In genomic region chr6:99348823-99349619, GRCh38 we compare ENCODE assay signal across 9 cellular contexts. TPM values are rescaled to one million over a fixed set of nuclear protein-coding genes. Genes with fewer than 3 reads are reported as not detected.
DNase-seq lines count a peak whose midpoint lies in the region; ATAC-seq lines count a peak whose summit lies in the region.
"Had no signal": no experiment of that assay in that cellular context is flagged by ENCODE, and none has a peak within 500 bp of the region (broad histone marks: within the 10 kb centered on the region; RNA-seq: fewer than 3 reads in every experiment).

No MANE protein-coding gene starts in this region.

- no CpG with 5 or more reads among the region's 64 CpGs for WGBS in iPS DF 6.9 (ENCODE audit: insufficient coverage, insufficient read length)

- intact Hi-C loops in activated T-helper 1 cell treated with anti-CD3 and anti-CD28 coated beads, Interleukin-12 subunit alpha, Interleukin-12 subunit beta, Interleukin-2, Interleukin-4 antibody, amounts not matched to agents 30 ng/mL and 10 ng/mL and 1 ng/mL, durations not matched to agents 14 hours and 24 hours and 36 hours (cut with micrococcal nuclease), result no loop called here

- no peak overlapping the region for H3K27ac Mint-ChIP-seq in activated T-helper 1 cell treated with anti-CD3 and anti-CD28 coated beads, Interleukin-12 subunit alpha, Interleukin-12 subunit beta, Interleukin-2, Interleukin-4 antibody, amounts not matched to agents 30 ng/mL and 10 ng/mL and 1 ng/mL, durations not matched to agents 14 hours and 24 hours and 36 hours
- H3K27ac Mint-ChIP-seq in stimulated activated effector memory CD8-positive, alpha-beta T cell treated with anti-CD3 and anti-CD28 coated beads, Interleukin-12 subunit alpha, Interleukin-12 subunit beta, amount 100 ng/mL, for 72 hours, result no peak overlapping the region

- no peaks in the 10 kb centered on the region for H3K9me3 ChIP-seq in iPS DF 6.9 (ENCODE audit: control insufficient read depth, insufficient read depth, low read length)

- peaks cover 9% of the 10 kb centered on the region for H3K4me1 Mint-ChIP-seq in activated T-helper 1 cell treated with anti-CD3 and anti-CD28 coated beads, Interleukin-12 subunit alpha, Interleukin-12 subunit beta, Interleukin-2, Interleukin-4 antibody, amounts not matched to agents 30 ng/mL and 10 ng/mL and 1 ng/mL, durations not matched to agents 14 hours and 24 hours and 36 hours (ENCODE audit: low read depth)
- peaks cover 6% of the 10 kb centered on the region for H3K4me1 Mint-ChIP-seq in stimulated activated effector memory CD8-positive, alpha-beta T cell treated with anti-CD3 and anti-CD28 coated beads, Interleukin-12 subunit alpha, Interleukin-12 subunit beta, amount 100 ng/mL, for 72 hours

- no peak overlapping the region for H3K27ac ChIP-seq in iPS DF 6.9 (ENCODE audit: low read length)
- H3K27ac ChIP-seq: BLaER1 had no signal

- peaks cover 75% of the 10 kb centered on the region for H3K27me3 Mint-ChIP-seq in activated T-helper 1 cell treated with anti-CD3 and anti-CD28 coated beads, Interleukin-12 subunit alpha, Interleukin-12 subunit beta, Interleukin-2, Interleukin-4 antibody, amounts not matched to agents 30 ng/mL and 10 ng/mL and 1 ng/mL, durations not matched to agents 14 hours and 24 hours and 36 hours (ENCODE audit: insufficient read depth)

- no peaks in the 10 kb centered on the region for H3K9me3 Mint-ChIP-seq in activated T-helper 1 cell treated with anti-CD3 and anti-CD28 coated beads, Interleukin-12 subunit alpha, Interleukin-12 subunit beta, Interleukin-2, Interleukin-4 antibody, amounts not matched to agents 30 ng/mL and 10 ng/mL and 1 ng/mL, durations not matched to agents 14 hours and 24 hours and 36 hours
- no peaks in the 10 kb centered on the region for H3K9me3 Mint-ChIP-seq in stimulated activated effector memory CD8-positive, alpha-beta T cell treated with anti-CD3 and anti-CD28 coated beads, Interleukin-12 subunit alpha, Interleukin-12 subunit beta, amount 100 ng/mL, for 72 hours

- H3K4me3 ChIP-seq in iPS DF 6.9 (ENCODE audit: low read length), result peak overlapping the region; percentile 90; the same call in 1 of the 2 replicates
- H3K4me3 ChIP-seq: BLaER1 had no signal

- H3K36me3 ChIP-seq in iPS DF 6.9 (ENCODE audit: control insufficient read depth, insufficient read depth, low read length), result no peaks in the 10 kb centered on the region
- H3K36me3 ChIP-seq: BLaER1 had no signal

- no peaks in the 10 kb centered on the region for H3K27me3 ChIP-seq in iPS DF 6.9 (ENCODE audit: control insufficient read depth, insufficient read depth, low read length)
- H3K27me3 ChIP-seq: BLaER1 had no signal

- ATAC-seq in HG03066 (IDR thresholded peaks at IDR 0.05; ENCODE audit: low read depth, unreplicated experiment), result peak; percentile 29
- ATAC-seq in stimulated activated effector memory CD8-positive, alpha-beta T cell treated with anti-CD3 and anti-CD28 coated beads, Interleukin-12 subunit alpha, Interleukin-12 subunit beta, amount 100 ng/mL, for 72 hours, result peak; percentile 22

- H3K36me3 Mint-ChIP-seq in activated T-helper 1 cell treated with anti-CD3 and anti-CD28 coated beads, Interleukin-12 subunit alpha, Interleukin-12 subunit beta, Interleukin-2, Interleukin-4 antibody, amounts not matched to agents 30 ng/mL and 10 ng/mL and 1 ng/mL, durations not matched to agents 14 hours and 24 hours and 36 hours (ENCODE audit: low read depth), result no peaks in the 10 kb centered on the region
- H3K36me3 Mint-ChIP-seq in stimulated activated effector memory CD8-positive, alpha-beta T cell treated with anti-CD3 and anti-CD28 coated beads, Interleukin-12 subunit alpha, Interleukin-12 subunit beta, amount 100 ng/mL, for 72 hours, result no peaks in the 10 kb centered on the region

- peak overlapping the region; percentile 33 for H3K4me3 Mint-ChIP-seq in activated T-helper 1 cell treated with anti-CD3 and anti-CD28 coated beads, Interleukin-12 subunit alpha, Interleukin-12 subunit beta, Interleukin-2, Interleukin-4 antibody, amounts not matched to agents 30 ng/mL and 10 ng/mL and 1 ng/mL, durations not matched to agents 14 hours and 24 hours and 36 hours
- peak overlapping the region; percentile 19 for H3K4me3 Mint-ChIP-seq in stimulated activated effector memory CD8-positive, alpha-beta T cell treated with anti-CD3 and anti-CD28 coated beads, Interleukin-12 subunit alpha, Interleukin-12 subunit beta, amount 100 ng/mL, for 72 hours

- H3K4me1 ChIP-seq in iPS DF 6.9 (ENCODE audit: control insufficient read depth, insufficient read depth, low read length), result peaks cover 7% of the 10 kb centered on the region
- H3K4me1 ChIP-seq: BLaER1 had no signal

- DNase-seq in NCI-H1105 treated with DMSO at 0.1 percent for 48 hours (lab: John Stamatoyannopoulos, UW) (peak; percentile 43), NCI-H1105 (lab: John Stamatoyannopoulos, UW) (no peak), iPS DF 6.9 (ENCODE audit: low read depth, low spot score) (no peak), DMS114 treated with DMSO at 0.1 percent for 48 hours (lab: John Stamatoyannopoulos, UW; ENCODE audit: unreplicated experiment) (no peak), LoVo (ENCODE audit: low spot score) (no peak)
- DNase-seq in activated T-helper 1 cell treated with anti-CD3 and anti-CD28 coated beads, Interleukin-12 subunit alpha, Interleukin-12 subunit beta, Interleukin-2, Interleukin-4 antibody, amounts not matched to agents 30 ng/mL and 10 ng/mL and 1 ng/mL, durations not matched to agents 14 hours and 24 hours and 36 hours (ENCODE audit: low spot score), result no peak
- DNase-seq in stimulated activated effector memory CD8-positive, alpha-beta T cell treated with anti-CD3 and anti-CD28 coated beads, Interleukin-12 subunit alpha, Interleukin-12 subunit beta, amount 100 ng/mL, for 72 hours (ENCODE audit: low spot score in 2 of 2), result no peak

RNA-seq across cellular contexts. Expression of gene FAXC, which starts 0.5 kb away (rescaled TPM):
- not detected in 2 replicates for total RNA-seq in activated T-helper 1 cell treated with anti-CD3 and anti-CD28 coated beads, Interleukin-12 subunit alpha, Interleukin-12 subunit beta, Interleukin-2, Interleukin-4 antibody, amounts not matched to agents 30 ng/mL and 10 ng/mL and 1 ng/mL, durations not matched to agents 14 hours and 24 hours and 36 hours

RNA-seq across cellular contexts. Expression of gene COQ3, which starts 45.0 kb away (rescaled TPM):
- 13.5 and 16.7 TPM in 2 replicates for total RNA-seq in activated T-helper 1 cell treated with anti-CD3 and anti-CD28 coated beads, Interleukin-12 subunit alpha, Interleukin-12 subunit beta, Interleukin-2, Interleukin-4 antibody, amounts not matched to agents 30 ng/mL and 10 ng/mL and 1 ng/mL, durations not matched to agents 14 hours and 24 hours and 36 hours
